ENCODE assay signal across 1 cellular context in the genomic region with DNA sequence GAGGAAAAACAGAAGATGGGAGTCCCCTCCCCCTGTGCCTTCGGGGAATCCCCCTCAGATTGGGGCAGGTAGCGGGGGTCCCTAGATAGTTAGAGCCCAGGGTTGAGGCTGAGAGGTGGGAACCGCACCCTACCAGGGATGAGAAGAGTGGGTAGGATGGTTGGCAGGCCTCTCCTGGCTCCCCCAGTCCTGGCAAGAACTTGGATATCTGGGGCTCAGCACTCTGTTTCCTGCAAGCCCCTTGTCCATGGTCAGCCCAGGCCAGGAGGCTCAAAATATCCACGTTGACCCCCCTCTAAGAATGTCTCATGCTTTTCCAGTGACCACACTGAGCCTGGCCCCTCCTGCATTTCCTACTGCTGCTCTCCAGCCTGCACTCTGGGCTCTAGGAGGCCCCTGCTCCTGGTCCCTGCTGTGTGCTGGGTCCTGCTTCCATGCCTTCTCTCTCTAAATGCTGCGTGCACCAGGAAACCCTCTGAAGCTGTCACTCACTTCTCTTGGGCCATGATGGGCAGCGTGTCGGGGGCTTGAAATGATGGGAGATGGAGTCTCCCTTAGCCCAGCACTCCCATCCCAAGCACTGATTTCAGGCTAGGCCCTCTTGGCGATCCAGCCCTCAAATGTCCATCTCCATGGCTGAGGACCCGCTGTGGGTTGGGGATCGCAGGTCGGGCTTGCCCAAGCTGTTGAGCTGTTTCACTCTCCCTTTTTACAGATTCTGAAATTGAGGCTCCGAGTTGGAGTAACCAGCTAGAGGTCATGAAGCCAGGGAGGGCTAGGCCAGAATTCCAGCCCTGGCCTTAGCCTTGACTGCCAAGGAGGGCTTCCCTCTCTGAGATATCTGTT.
TF ChIP-seq lines count a peak whose summit lies in the region.

No MANE protein-coding gene starts in this region.

TF ChIP-seq in K562, 482 proteins besides CTCF, POLR2A, EP300 and RAD21:
- TF ChIP-seq ZFP36 (IDR thresholded peaks at IDR 0.05; ENCODE audit: low read depth, low read length, partially characterized antibody), result no peak
- TF ChIP-seq, protein P1, sequence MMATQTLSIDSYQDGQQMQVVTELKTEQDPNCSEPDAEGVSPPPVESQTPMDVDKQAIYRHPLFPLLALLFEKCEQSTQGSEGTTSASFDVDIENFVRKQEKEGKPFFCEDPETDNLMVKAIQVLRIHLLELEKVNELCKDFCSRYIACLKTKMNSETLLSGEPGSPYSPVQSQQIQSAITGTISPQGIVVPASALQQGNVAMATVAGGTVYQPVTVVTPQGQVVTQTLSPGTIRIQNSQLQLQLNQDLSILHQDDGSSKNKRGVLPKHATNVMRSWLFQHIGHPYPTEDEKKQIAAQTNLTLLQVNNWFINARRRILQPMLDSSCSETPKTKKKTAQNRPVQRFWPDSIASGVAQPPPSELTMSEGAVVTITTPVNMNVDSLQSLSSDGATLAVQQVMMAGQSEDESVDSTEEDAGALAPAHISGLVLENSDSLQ (IDR thresholded peaks at IDR 0.05), result peak; percentile 52
- no peak for TF ChIP-seq FOXK1 (CRISPR knock-in tag; IDR thresholded peaks at IDR 0.05; ENCODE audit: borderline replicate concordance)
- TF ChIP-seq, protein P2, sequence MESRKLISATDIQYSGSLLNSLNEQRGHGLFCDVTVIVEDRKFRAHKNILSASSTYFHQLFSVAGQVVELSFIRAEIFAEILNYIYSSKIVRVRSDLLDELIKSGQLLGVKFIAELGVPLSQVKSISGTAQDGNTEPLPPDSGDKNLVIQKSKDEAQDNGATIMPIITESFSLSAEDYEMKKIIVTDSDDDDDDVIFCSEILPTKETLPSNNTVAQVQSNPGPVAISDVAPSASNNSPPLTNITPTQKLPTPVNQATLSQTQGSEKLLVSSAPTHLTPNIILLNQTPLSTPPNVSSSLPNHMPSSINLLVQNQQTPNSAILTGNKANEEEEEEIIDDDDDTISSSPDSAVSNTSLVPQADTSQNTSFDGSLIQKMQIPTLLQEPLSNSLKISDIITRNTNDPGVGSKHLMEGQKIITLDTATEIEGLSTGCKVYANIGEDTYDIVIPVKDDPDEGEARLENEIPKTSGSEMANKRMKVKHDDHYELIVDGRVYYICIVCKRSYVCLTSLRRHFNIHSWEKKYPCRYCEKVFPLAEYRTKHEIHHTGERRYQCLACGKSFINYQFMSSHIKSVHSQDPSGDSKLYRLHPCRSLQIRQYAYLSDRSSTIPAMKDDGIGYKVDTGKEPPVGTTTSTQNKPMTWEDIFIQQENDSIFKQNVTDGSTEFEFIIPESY (CRISPR knock-in tag; IDR thresholded peaks at IDR 0.05), result no peak
- TF ChIP-seq, protein P3, sequence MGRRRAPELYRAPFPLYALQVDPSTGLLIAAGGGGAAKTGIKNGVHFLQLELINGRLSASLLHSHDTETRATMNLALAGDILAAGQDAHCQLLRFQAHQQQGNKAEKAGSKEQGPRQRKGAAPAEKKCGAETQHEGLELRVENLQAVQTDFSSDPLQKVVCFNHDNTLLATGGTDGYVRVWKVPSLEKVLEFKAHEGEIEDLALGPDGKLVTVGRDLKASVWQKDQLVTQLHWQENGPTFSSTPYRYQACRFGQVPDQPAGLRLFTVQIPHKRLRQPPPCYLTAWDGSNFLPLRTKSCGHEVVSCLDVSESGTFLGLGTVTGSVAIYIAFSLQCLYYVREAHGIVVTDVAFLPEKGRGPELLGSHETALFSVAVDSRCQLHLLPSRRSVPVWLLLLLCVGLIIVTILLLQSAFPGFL (CRISPR knock-in tag; IDR thresholded peaks at IDR 0.05), result 0 out of 2 replicates have a peak, but pooled peaks have one; percentile 48
TF ChIP-seq in K562: peak in this region for 2.
